10 cellular contexts compared by ENCODE assay signal in the genomic region with DNA sequence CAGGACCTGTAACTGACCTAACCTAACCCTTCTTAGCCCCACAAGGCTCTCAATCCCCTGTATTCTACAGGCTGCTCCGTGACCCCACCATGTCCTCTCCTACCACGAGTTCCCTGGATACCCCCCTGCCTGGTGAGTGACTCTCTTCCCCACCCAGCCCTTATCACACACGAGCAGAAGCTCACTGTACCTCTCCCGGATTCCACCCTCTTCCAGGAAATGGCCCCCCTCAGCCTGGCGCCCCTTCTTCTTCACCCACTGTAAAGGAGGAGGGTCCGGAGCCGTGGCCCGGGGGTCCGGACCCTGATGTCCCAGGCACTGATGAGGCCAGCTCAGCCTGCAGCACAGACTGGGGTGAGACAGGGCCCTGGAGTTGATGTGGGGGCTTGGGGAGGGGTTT. TPM values are rescaled to one million over a fixed set of nuclear protein-coding genes. Genes with fewer than 3 reads are reported as not detected.
DNase-seq lines count a peak whose midpoint lies in the region; ATAC-seq, FAIRE-seq and TF ChIP-seq lines count a peak whose summit lies in the region.
"Had no signal": no experiment of that assay in that cellular context is flagged by ENCODE, and none has a peak within 500 bp of the region (broad histone marks: within the 10 kb centered on the region; RNA-seq: fewer than 3 reads in every experiment).

No MANE protein-coding gene starts in this region.

- no peaks in the 10 kb centered on the region for H3K4me1 ChIP-seq in HUES48 (ENCODE audit: control insufficient read depth, insufficient read depth, low read length)
- no peaks in the 10 kb centered on the region for H3K4me1 ChIP-seq in astrocyte (ENCODE audit: insufficient read depth, low read length)
- H3K4me1 ChIP-seq in prostate gland (replicated peaks) = no peaks in the 10 kb centered on the region

- H3K36me3 Mint-ChIP-seq in CD4-positive, alpha-beta T cell (ENCODE audit: low read depth) = peaks cover 59% of the 10 kb centered on the region
- H3K36me3 Mint-ChIP-seq in astrocyte (ENCODE audit: low read depth, unreplicated experiment) (peaks cover 8% of the 10 kb centered on the region), nephron (ENCODE audit: low read depth) (peaks cover 26% of the 10 kb centered on the region)

- H4K20me1 ChIP-seq in astrocyte (ENCODE audit: insufficient read depth, low read length) = peaks cover 13% of the 10 kb centered on the region

- peak overlapping the region; percentile 98 for H3K4me3 Mint-ChIP-seq in CD4-positive, alpha-beta T cell
- H3K4me3 Mint-ChIP-seq in astrocyte (ENCODE audit: unreplicated experiment) = no peak overlapping the region
- peak overlapping the region; percentile 83 to 95 (median 95) for H3K4me3 Mint-ChIP-seq in nephron

- FAIRE-seq in astrocyte (lab: Jason Lieb, UNC) = no peak
- FAIRE-seq: HTR-8/SVneo had no signal

- H3K36me3 ChIP-seq in HUES48 (ENCODE audit: control insufficient read depth, insufficient read depth, low read length) (peaks cover 51% of the 10 kb centered on the region), astrocyte (ENCODE audit: insufficient read depth, low read length) (peaks cover 7% of the 10 kb centered on the region), prostate gland (peaks cover 7 to 33% of the 10 kb centered on the region in 2 donors)

- no peaks in the 10 kb centered on the region for H3K27me3 Mint-ChIP-seq in CD4-positive, alpha-beta T cell
- no peaks in the 10 kb centered on the region for H3K27me3 Mint-ChIP-seq in astrocyte (ENCODE audit: low read depth, unreplicated experiment)
- H3K27me3 Mint-ChIP-seq in nephron (ENCODE audit: low read depth) = no peaks in the 10 kb centered on the region

- no peaks in the 10 kb centered on the region for H3K79me2 ChIP-seq in astrocyte (ENCODE audit: insufficient read depth, low read length)

- H3K27ac Mint-ChIP-seq in CD4-positive, alpha-beta T cell = peak overlapping the region; percentile 99
- H3K27ac Mint-ChIP-seq in astrocyte (ENCODE audit: unreplicated experiment) = no peak overlapping the region
- H3K27ac Mint-ChIP-seq in nephron = peak overlapping the region in 2 of 3 experiments; percentile 69 to 97

- H3K4me2 ChIP-seq in astrocyte (ENCODE audit: low read length) = peak overlapping the region; percentile 54

- no peak overlapping the region for H2AFZ ChIP-seq in astrocyte (ENCODE audit: low read depth, low read length)

- H3K9ac ChIP-seq in HUES48 (ENCODE audit: low read depth, low read length) (no peak overlapping the region), astrocyte (ENCODE audit: low read length) (no peak overlapping the region)

- H3K27ac ChIP-seq in CD4-positive, alpha-beta T cell (ENCODE audit: low read depth, low read length) = no peak overlapping the region
- no peak overlapping the region for H3K27ac ChIP-seq in HUES48 (ENCODE audit: low read depth, low read length)
- H3K27ac ChIP-seq in astrocyte (ENCODE audit: low read depth, low read length) = no peak overlapping the region
- H3K27ac ChIP-seq in prostate gland = no peak overlapping the region

- POLR2A ChIA-PET in CD4-positive, alpha-beta T cell (lab: Charles Lee) = no interaction called here

- TF ChIP-seq CTCF in CD4-positive, alpha-beta T cell (IDR thresholded peaks at IDR 0.05) = no peak
- TF ChIP-seq CTCF in astrocyte (IDR thresholded peaks at IDR 0.05; ENCODE audit: insufficient read depth, low read depth, low read length) = no peak
- no peak for TF ChIP-seq CTCF in nephron (IDR thresholded peaks at IDR 0.05; ENCODE audit: unreplicated experiment in 3 of 3)
- TF ChIP-seq CTCF in prostate gland (IDR thresholded peaks at IDR 0.05) = no peak

- no peak for DNase-seq in CD4-positive, alpha-beta T cell
- DNase-seq in astrocyte (ENCODE audit: low read depth) = no peak
- no peak for DNase-seq in prostate gland (ENCODE audit: low spot score)
- no peak for DNase-seq in medulla oblongata (ENCODE audit: extremely low spot score)
- no peak for DNase-seq in Kasumi-1 (lab: John Stamatoyannopoulos, UW)

- no peak for TF ChIP-seq POLR2A in prostate gland (IDR thresholded peaks at IDR 0.05)

- no peaks in the 10 kb centered on the region for H3K9me3 Mint-ChIP-seq in CD4-positive, alpha-beta T cell
- H3K9me3 Mint-ChIP-seq in astrocyte (ENCODE audit: unreplicated experiment) = no peaks in the 10 kb centered on the region
- H3K9me3 Mint-ChIP-seq in nephron = no peaks in the 10 kb centered on the region

- intact Hi-C loops in CD4-positive, alpha-beta T cell (cut with DNase I, micrococcal nuclease) = no loop called here
- intact Hi-C loops in prostate gland (cut with DNase I) = loop anchor here (10.0 kb wide), 1 partner anchor 353 kb away; the partner anchor contains the start of genes VRK3 and ZNF473

- CTCF ChIA-PET in CD4-positive, alpha-beta T cell (lab: Charles Lee) = no interaction called here

- no peak for ATAC-seq in CD4-positive, alpha-beta T cell (ENCODE audit: poor library complexity)
- ATAC-seq in activated CD4-positive, CD25-positive, alpha-beta regulatory T cell treated with anti-CD3 and anti-CD28 coated beads, Interleukin-2, amount 50 U/mL, for 24 hours = no peak

- 72% methylated on average over 9 of the region's 9 CpGs for WGBS in prostate gland

- peaks cover 21% of the 10 kb centered on the region for H3K4me1 Mint-ChIP-seq in CD4-positive, alpha-beta T cell (ENCODE audit: low read depth)
- H3K4me1 Mint-ChIP-seq in astrocyte (ENCODE audit: low read depth, unreplicated experiment) = no peaks in the 10 kb centered on the region
- H3K4me1 Mint-ChIP-seq in nephron = peaks cover 12% of the 10 kb centered on the region

- no peaks in the 10 kb centered on the region for H3K27me3 ChIP-seq in CD4-positive, alpha-beta T cell (ENCODE audit: control insufficient read depth, insufficient read depth, low read length)
- no peaks in the 10 kb centered on the region for H3K27me3 ChIP-seq in HUES48 (ENCODE audit: control insufficient read depth, insufficient read depth, low read length)
- H3K27me3 ChIP-seq in astrocyte (ENCODE audit: insufficient read depth, low read length) = no peaks in the 10 kb centered on the region
- H3K27me3 ChIP-seq in prostate gland (replicated peaks; ENCODE audit: insufficient read depth) = no peaks in the 10 kb centered on the region

- H3K4me3 ChIP-seq in HUES48 (ENCODE audit: low read depth, low read length) (peak overlapping the region; percentile 52; the same call in 1 of the 2 replicates), astrocyte (ENCODE audit: insufficient read depth, low read depth, low read length) (no peak overlapping the region), prostate gland (no peak overlapping the region)

- H3K9me3 ChIP-seq in CD4-positive, alpha-beta T cell (ENCODE audit: control insufficient read depth, low read length) = no peaks in the 10 kb centered on the region
- H3K9me3 ChIP-seq in HUES48 (ENCODE audit: control insufficient read depth, insufficient read depth, low read length) (no peaks in the 10 kb centered on the region), astrocyte (ENCODE audit: insufficient read depth, low read depth, low read length) (no peaks in the 10 kb centered on the region), prostate gland (no peaks in the 10 kb centered on the region)

RNA-seq across cellular contexts. Expression of gene NR1H2, which starts 1.3 kb away (rescaled TPM):
- 100 to 1,000 TPM; 261 to 265 TPM for total RNA-seq in CD4-positive, alpha-beta T cell
- 33.4 and 34.8 TPM in 2 replicates for total RNA-seq in astrocyte
- 100 to 1,000 TPM; 110 to 129 TPM for total RNA-seq in prostate gland

RNA-seq across cellular contexts. Expression of gene POLD1, which starts 6.6 kb away (rescaled TPM):
- total RNA-seq in CD4-positive, alpha-beta T cell = 10 to 100 TPM; 22.1 to 24.2 TPM
- total RNA-seq in astrocyte (18.9 and 19.9 TPM in 2 replicates), prostate gland (10 to 100 TPM; 15.6 to 35.7 TPM)

RNA-seq across cellular contexts. Expression of gene NAPSA, which starts 12.1 kb away (rescaled TPM):
- total RNA-seq in CD4-positive, alpha-beta T cell = under 1 TPM; 0.61 to 0.91 TPM
- not detected in 2 replicates for total RNA-seq in astrocyte
- total RNA-seq in prostate gland = 1 to 10 TPM in 1 of 2 donors, under 1 TPM in 1; 0.85 to 5.0 TPM

RNA-seq across cellular contexts. Expression of gene SPIB, which starts 41.2 kb away (rescaled TPM):
- total RNA-seq in CD4-positive, alpha-beta T cell = under 1 TPM; 0.42 to 0.52 TPM
- total RNA-seq in astrocyte (0.14 TPM in 1 of 2 replicates, not detected in the other), prostate gland (not detected)
- total RNA-seq: fibroblast of lung had no signal

RNA-seq across cellular contexts. Expression of gene KCNC3, which starts 48.3 kb away (rescaled TPM):
- total RNA-seq in CD4-positive, alpha-beta T cell = 1 to 10 TPM; 1.6 to 2.0 TPM
- not detected in 2 replicates for total RNA-seq in astrocyte
- total RNA-seq in prostate gland = 10 to 100 TPM in 1 of 2 donors, 1 to 10 TPM in 1; 3.6 to 10.6 TPM
